Comparison of ENCODE assay signal across 29 cellular contexts in genomic region chr1:95956215-95956614, GRCh38.
"Had no signal": no experiment of that assay in that cellular context is flagged by ENCODE, and none has a peak within 500 bp of the region (broad histone marks: within the 10 kb centered on the region; RNA-seq: fewer than 3 reads in every experiment).

No MANE protein-coding gene starts in this region.

- H3K27me3 Mint-ChIP-seq: stimulated activated memory B cell treated with anti-CD40 and anti-IgM and Interleukin-4, amounts not matched to agents 10 μg/mL and 1 μg/mL and 100 μg/mL, for 72 hours; stimulated activated naive B cell treated with anti-CD40 and anti-IgM and Interleukin-4, amounts not matched to agents 10 μg/mL and 1 μg/mL and 100 μg/mL, for 72 hours; stimulated activated naive CD8-positive, alpha-beta T cell treated with anti-CD3 and anti-CD28 coated beads, Interleukin-15, amount 100 ng/mL, for 72 hours; stimulated activated naive CD8-positive, alpha-beta T cell treated with anti-CD3 and anti-CD28 coated beads, Interleukin-15, Interleukin-2, amounts not matched to agents 100 ng/mL and 50 ng/mL, for 24 hours; type B pancreatic cell had no signal

- H3K9me3 ChIP-seq: suprapubic skin, testis, thoracic aorta, thyroid gland, tibial artery, transverse colon, upper lobe of right lung, uterus, vagina had no signal

- H3K36me3 Mint-ChIP-seq: stimulated activated effector memory CD8-positive, alpha-beta T cell treated with anti-CD3 and anti-CD28 coated beads, Interleukin-12 subunit alpha, Interleukin-12 subunit beta, amount 100 ng/mL, for 72 hours; stimulated activated memory B cell treated with anti-CD40 and anti-IgM and Interleukin-4, amounts not matched to agents 10 μg/mL and 1 μg/mL and 100 μg/mL, for 72 hours; stimulated activated naive B cell treated with anti-CD40 and anti-IgM and Interleukin-4, amounts not matched to agents 10 μg/mL and 1 μg/mL and 100 μg/mL, for 72 hours; type B pancreatic cell had no signal

- H3K36me3 ChIP-seq: stomach, suprapubic skin, thoracic aorta, thyroid gland, tibial artery, tibial nerve, transverse colon, upper lobe of left lung, upper lobe of right lung, uterus, vagina had no signal

- H3K27me3 ChIP-seq: stomach, suprapubic skin, testis, thyroid gland, tibial artery, tibial nerve, transverse colon, upper lobe of left lung, upper lobe of right lung, uterus, vagina had no signal

- FAIRE-seq: urothelium cell line had no signal

- H3K4me1 ChIP-seq: stomach, testis, thyroid gland, tibial nerve, upper lobe of left lung, upper lobe of right lung, uterus had no signal

- H3K4me3 Mint-ChIP-seq: stimulated activated effector memory CD8-positive, alpha-beta T cell treated with anti-CD3 and anti-CD28 coated beads, Interleukin-12 subunit alpha, Interleukin-12 subunit beta, amount 100 ng/mL, for 72 hours; stimulated activated memory B cell treated with anti-CD40 and anti-IgM and Interleukin-4, amounts not matched to agents 10 μg/mL and 1 μg/mL and 100 μg/mL, for 72 hours; stimulated activated naive B cell treated with anti-CD40 and anti-IgM and Interleukin-4, amounts not matched to agents 10 μg/mL and 1 μg/mL and 100 μg/mL, for 72 hours; stimulated activated naive CD8-positive, alpha-beta T cell treated with anti-CD3 and anti-CD28 coated beads, Interleukin-15, amount 100 ng/mL, for 72 hours; stimulated activated naive CD8-positive, alpha-beta T cell treated with anti-CD3 and anti-CD28 coated beads, Interleukin-15, Interleukin-2, amounts not matched to agents 100 ng/mL and 50 ng/mL, for 24 hours had no signal

- H3K4me1 Mint-ChIP-seq: stimulated activated effector memory CD8-positive, alpha-beta T cell treated with anti-CD3 and anti-CD28 coated beads, Interleukin-12 subunit alpha, Interleukin-12 subunit beta, amount 100 ng/mL, for 72 hours; stimulated activated memory B cell treated with anti-CD40 and anti-IgM and Interleukin-4, amounts not matched to agents 10 μg/mL and 1 μg/mL and 100 μg/mL, for 72 hours; stimulated activated naive B cell treated with anti-CD40 and anti-IgM and Interleukin-4, amounts not matched to agents 10 μg/mL and 1 μg/mL and 100 μg/mL, for 72 hours; stimulated activated naive CD8-positive, alpha-beta T cell treated with anti-CD3 and anti-CD28 coated beads, Interleukin-15, amount 100 ng/mL, for 72 hours had no signal

- DNase-seq: stimulated activated CD4-positive, alpha-beta T cell treated with anti-CD3 and anti-CD28 coated beads, Interleukin-2, amount 100 ng/mL, for 48 hours; stimulated activated CD4-positive, alpha-beta T cell treated with anti-CD3 and anti-CD28 coated beads, Interleukin-4, amount 100 ng/mL, for 1 hour; stimulated activated CD4-positive, alpha-beta T cell treated with anti-CD3 and anti-CD28 coated beads, Interleukin-4, amount 100 ng/mL, for 24 hours; stimulated activated CD4-positive, alpha-beta T cell treated with anti-CD3 and anti-CD28 coated beads, Interleukin-4, amount 100 ng/mL, for 4 hours; stimulated activated CD8-positive, alpha-beta memory T cell treated with anti-CD3 and anti-CD28 coated beads, Interleukin-4, amount 100 ng/mL, for 48 hours; stimulated activated naive B cell treated with anti-CD40 and anti-IgM and Interleukin-4, amounts not matched to agents 10 μg/mL and 1 μg/mL and 100 μg/mL, for 72 hours; stimulated activated naive CD4-positive, alpha-beta T cell; stimulated activated naive CD4-positive, alpha-beta T cell treated with Interleukin-2 at 50 U/mL for 16 hours; stimulated activated naive CD8-positive, alpha-beta T cell treated with anti-CD3 and anti-CD28 coated beads, Interleukin-15, amount 100 ng/mL, for 72 hours; stimulated activated naive CD8-positive, alpha-beta T cell treated with anti-CD3 and anti-CD28 coated beads, Interleukin-15, Interleukin-2, amounts not matched to agents 100 U/mL and 50 U/mL, for 24 hours; stomach; substantia nigra; testis; thyroid gland; tibial artery; transverse colon; trophoblast cell; upper lobe of left lung; upper lobe of right lung; uterus had no signal

- H3K27ac ChIP-seq: stomach, suprapubic skin, testis, thoracic aorta, thyroid gland, tibial artery, tibial nerve, transverse colon, upper lobe of left lung, upper lobe of right lung, uterus, vagina had no signal

- ATAC-seq: stimulated activated effector memory CD8-positive, alpha-beta T cell treated with anti-CD3 and anti-CD28 coated beads, Interleukin-12 subunit alpha, Interleukin-12 subunit beta, amount 100 ng/mL, for 72 hours; stimulated activated memory B cell treated with anti-CD40 and anti-IgM and Interleukin-4, amounts not matched to agents 10 μg/mL and 1 μg/mL and 100 μg/mL, for 72 hours; stimulated activated naive B cell treated with anti-CD40 and anti-IgM and Interleukin-4, amounts not matched to agents 10 μg/mL and 1 μg/mL and 100 μg/mL, for 72 hours; stimulated activated naive CD8-positive, alpha-beta T cell treated with anti-CD3 and anti-CD28 coated beads, Interleukin-15, amount 100 ng/mL, for 72 hours; stimulated activated naive CD8-positive, alpha-beta T cell treated with anti-CD3 and anti-CD28 coated beads, Interleukin-15, Interleukin-2, amounts not matched to agents 100 U/mL and 50 U/mL, for 24 hours; upper lobe of right lung had no signal

- H3K4me3 ChIP-seq: stomach, suprapubic skin, testis, thoracic aorta, thyroid gland, tibial artery, tibial nerve, transverse colon, upper lobe of left lung, upper lobe of right lung, uterus, vagina had no signal

- H3K27ac Mint-ChIP-seq: stimulated activated effector memory CD8-positive, alpha-beta T cell treated with anti-CD3 and anti-CD28 coated beads, Interleukin-12 subunit alpha, Interleukin-12 subunit beta, amount 100 ng/mL, for 72 hours; stimulated activated memory B cell treated with anti-CD40 and anti-IgM and Interleukin-4, amounts not matched to agents 10 μg/mL and 1 μg/mL and 100 μg/mL, for 72 hours; stimulated activated naive B cell treated with anti-CD40 and anti-IgM and Interleukin-4, amounts not matched to agents 10 μg/mL and 1 μg/mL and 100 μg/mL, for 72 hours; stimulated activated naive CD8-positive, alpha-beta T cell treated with anti-CD3 and anti-CD28 coated beads, Interleukin-15, amount 100 ng/mL, for 72 hours; stimulated activated naive CD8-positive, alpha-beta T cell treated with anti-CD3 and anti-CD28 coated beads, Interleukin-15, Interleukin-2, amounts not matched to agents 100 ng/mL and 50 ng/mL, for 24 hours; type B pancreatic cell had no signal
